ENCODE assay signal across 10 cellular contexts in genomic region chrX:114959729-114960128, GRCh38. TPM values are rescaled to one million over a fixed set of nuclear protein-coding genes. Genes with fewer than 3 reads are reported as not detected.
DNase-seq lines count a peak whose midpoint lies in the region; ATAC-seq, FAIRE-seq and TF ChIP-seq lines count a peak whose summit lies in the region.
"Had no signal": no experiment of that assay in that cellular context is flagged by ENCODE, and none has a peak within 500 bp of the region (broad histone marks: within the 10 kb centered on the region; RNA-seq: fewer than 3 reads in every experiment).

No MANE protein-coding gene starts in this region.

- H3K27me3 Mint-ChIP-seq in GM23338 (ENCODE audit: insufficient read depth, low read depth, poor library complexity) = no peaks in the 10 kb centered on the region
- H3K27me3 Mint-ChIP-seq: stimulated activated naive CD8-positive, alpha-beta T cell treated with anti-CD3 and anti-CD28 coated beads, Interleukin-15, Interleukin-2, amounts not matched to agents 100 ng/mL and 50 ng/mL, for 24 hours had no signal

- H3K4me1 Mint-ChIP-seq in GM23338 = peaks cover 7% of the 10 kb centered on the region

- no peak overlapping the region for H3K4me2 ChIP-seq in GM23338

- H3F3A ChIP-seq in GM23338 (replicated peaks; ENCODE audit: low read depth) = no peaks in the 10 kb centered on the region

- peak; percentile 87 for FAIRE-seq in TTC549 (lab: Jason Lieb, UNC)

- DNase-seq in ACHN (peak; percentile 1), GM23338 (ENCODE audit: low spot score) (peak; percentile 32), foreskin melanocyte (peak; percentile 2), NCI-H2081 treated with DMSO at 0.1 percent for 48 hours (lab: John Stamatoyannopoulos, UW) (no peak), SK-N-DZ (ENCODE audit: low spot score) (no peak)
- DNase-seq in central memory CD4-positive, alpha-beta T cell = no peak
- DNase-seq: NCI-H1436 had no signal

- peak in 1 of 2 experiments; percentile 58; a peak in 3 of 4 replicates for TF ChIP-seq CTCF in GM23338 (conservative IDR thresholded peaks at IDR 0.05; ENCODE audit: low read depth in 2 of 2)

- H3K27ac ChIP-seq in GM23338 (ENCODE audit: low read depth) = no peak overlapping the region

- no peaks in the 10 kb centered on the region for H3K9me2 ChIP-seq in GM23338 (ENCODE audit: insufficient read depth)

- H3K4me3 Mint-ChIP-seq in GM23338 = no peak overlapping the region
- H3K4me3 Mint-ChIP-seq: stimulated activated naive CD8-positive, alpha-beta T cell treated with anti-CD3 and anti-CD28 coated beads, Interleukin-15, Interleukin-2, amounts not matched to agents 100 ng/mL and 50 ng/mL, for 24 hours had no signal

- ATAC-seq in GM23338 (no peak), GM19035 (IDR thresholded peaks at IDR 0.05; ENCODE audit: unreplicated experiment) (no peak)

- H4K20me1 ChIP-seq in GM23338 (replicated peaks; ENCODE audit: insufficient read depth) = no peaks in the 10 kb centered on the region

- no peak overlapping the region for H3K27ac Mint-ChIP-seq in GM23338
- H3K27ac Mint-ChIP-seq: stimulated activated naive CD8-positive, alpha-beta T cell treated with anti-CD3 and anti-CD28 coated beads, Interleukin-15, Interleukin-2, amounts not matched to agents 100 ng/mL and 50 ng/mL, for 24 hours had no signal

- no peaks in the 10 kb centered on the region for H3K36me3 ChIP-seq in GM23338 (ENCODE audit: insufficient read depth)

- H2AFZ ChIP-seq in GM23338 = no peak overlapping the region

- in situ Hi-C loops in ACHN (cut with HindIII; ENCODE audit: low pct_ligation_motif_present, low pct_unique_long_range_greater_than_20kb, low sequenced_read_pairs) = no loop called here

- no peaks in the 10 kb centered on the region for H3K4me1 ChIP-seq in GM23338 (ENCODE audit: insufficient read depth)

- H3K27me3 ChIP-seq in GM23338 (ENCODE audit: insufficient read depth) = no peaks in the 10 kb centered on the region

- H3K9me3 Mint-ChIP-seq in GM23338 = no peaks in the 10 kb centered on the region
- H3K9me3 Mint-ChIP-seq: stimulated activated naive CD8-positive, alpha-beta T cell treated with anti-CD3 and anti-CD28 coated beads, Interleukin-15, Interleukin-2, amounts not matched to agents 100 ng/mL and 50 ng/mL, for 24 hours had no signal

- no peaks in the 10 kb centered on the region for H3K36me3 Mint-ChIP-seq in GM23338 (ENCODE audit: low read depth)

- H3K4me3 ChIP-seq in GM23338 = no peak overlapping the region

- H3K79me2 ChIP-seq in GM23338 (replicated peaks; ENCODE audit: insufficient read depth) = no peaks in the 10 kb centered on the region

TF ChIP-seq in GM23338, 12 proteins besides CTCF, POLR2A, EP300 and RAD21 (continues in another document):
- TF ChIP-seq CREB1 (CRISPR knock-in tag; IDR thresholded peaks at IDR 0.05; ENCODE audit: low read depth) = no peak
- no peak for TF ChIP-seq ZNF114 (CRISPR knock-in tag; IDR thresholded peaks at IDR 0.05)
- TF ChIP-seq JUNB (IDR thresholded peaks at IDR 0.05; ENCODE audit: unreplicated experiment) = no peak
- no peak for TF ChIP-seq EZH2phosphoT487 (IDR thresholded peaks at IDR 0.05; ENCODE audit: unreplicated experiment)
- no peak for TF ChIP-seq POLR2AphosphoS5 (IDR thresholded peaks at IDR 0.05; ENCODE audit: low read depth)
- no peak for TF ChIP-seq ETS1 (IDR thresholded peaks at IDR 0.05)
- TF ChIP-seq REST (IDR thresholded peaks at IDR 0.05; ENCODE audit: unreplicated experiment) = no peak
- no peak for TF ChIP-seq NANOG (IDR thresholded peaks at IDR 0.05; ENCODE audit: borderline replicate concordance)
- TF ChIP-seq STAT1 (IDR thresholded peaks at IDR 0.05; ENCODE audit: unreplicated experiment) = no peak
- TF ChIP-seq EZH2 (IDR thresholded peaks at IDR 0.05; ENCODE audit: low read depth, unreplicated experiment) = no peak
- no peak for TF ChIP-seq ZNF331 (CRISPR knock-in tag; IDR thresholded peaks at IDR 0.05; ENCODE audit: low read depth)

RNA-seq across cellular contexts. Expression of gene IL13RA2, which starts 57.7 kb away (rescaled TPM):
- total RNA-seq in GM23338 (2014; rRNA removed; shearing (Covaris generic)) = not detected in 2 replicates
- not detected in 2 replicates for polyA plus RNA-seq in GM23338 (2016; fragmentation: Nextera tagmentation; extraction: Ambion mirVana)
- not detected in 2 replicates for polyA plus RNA-seq in SK-N-DZ (2014; cell fraction: cytosol; rRNA removed)
- 0.60 TPM in 1 of 2 replicates, not detected in the other for polyA plus RNA-seq in SK-N-DZ (2014; cell fraction: nucleus; rRNA removed)

Comparison
In these comparisons a context has a peak if more than half of its experiments do, and no peak if none do; other contexts are left out.
1. DNase-seq: peak in ACHN (single experiment), GM23338 (single experiment) and foreskin melanocyte (single experiment); none in central memory CD4-positive, alpha-beta T cell (single experiment), NCI-H2081 treated with DMSO at 0.1 percent for 48 hours (single experiment) and SK-N-DZ (single experiment).